1 cellular context compared by ENCODE assay signal in the genomic region with DNA sequence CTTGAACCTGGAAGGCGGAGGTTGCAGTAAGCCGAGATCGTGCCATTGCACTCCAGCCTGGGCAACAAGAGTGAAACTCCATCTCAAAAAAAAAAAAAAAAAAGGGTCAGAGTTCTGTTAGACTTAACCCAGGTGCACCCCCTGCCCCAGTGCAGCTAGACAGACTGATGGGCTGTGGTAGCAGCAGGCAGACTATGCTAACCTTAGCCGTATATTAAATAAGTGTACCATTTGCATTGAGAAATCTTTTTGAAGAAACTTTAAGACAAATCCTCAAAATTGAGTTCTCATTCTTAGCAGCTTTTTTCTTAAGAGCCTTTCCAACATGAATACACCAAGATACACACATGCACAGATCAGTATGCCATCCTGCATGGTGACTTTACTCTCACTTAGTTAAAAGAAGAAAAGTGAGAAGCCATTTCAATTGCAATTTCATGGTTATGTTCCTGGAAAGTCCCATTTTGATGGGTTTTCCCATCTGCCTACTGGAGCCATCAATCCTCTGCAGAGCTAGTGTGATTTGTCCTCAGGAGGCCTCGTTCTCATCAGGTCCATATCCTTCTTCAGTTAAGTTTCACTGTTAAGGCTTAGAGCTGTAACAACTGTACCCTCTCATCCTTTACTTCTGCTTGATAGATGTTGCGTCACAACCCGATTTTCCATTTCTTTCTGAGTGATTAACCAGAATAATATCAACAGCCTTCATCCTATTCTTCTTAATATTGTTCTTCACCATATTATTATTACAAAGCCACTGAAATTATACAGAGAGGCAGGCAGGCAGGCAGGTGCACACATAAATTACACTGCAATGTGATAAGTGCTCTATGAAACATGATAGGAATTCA.
TF ChIP-seq lines count a peak whose summit lies in the region.

No MANE protein-coding gene starts in this region.

TF ChIP-seq in HEK293, 187 proteins besides CTCF, POLR2A, EP300 and RAD21 (continued from another document):
- TF ChIP-seq, protein P1, sequence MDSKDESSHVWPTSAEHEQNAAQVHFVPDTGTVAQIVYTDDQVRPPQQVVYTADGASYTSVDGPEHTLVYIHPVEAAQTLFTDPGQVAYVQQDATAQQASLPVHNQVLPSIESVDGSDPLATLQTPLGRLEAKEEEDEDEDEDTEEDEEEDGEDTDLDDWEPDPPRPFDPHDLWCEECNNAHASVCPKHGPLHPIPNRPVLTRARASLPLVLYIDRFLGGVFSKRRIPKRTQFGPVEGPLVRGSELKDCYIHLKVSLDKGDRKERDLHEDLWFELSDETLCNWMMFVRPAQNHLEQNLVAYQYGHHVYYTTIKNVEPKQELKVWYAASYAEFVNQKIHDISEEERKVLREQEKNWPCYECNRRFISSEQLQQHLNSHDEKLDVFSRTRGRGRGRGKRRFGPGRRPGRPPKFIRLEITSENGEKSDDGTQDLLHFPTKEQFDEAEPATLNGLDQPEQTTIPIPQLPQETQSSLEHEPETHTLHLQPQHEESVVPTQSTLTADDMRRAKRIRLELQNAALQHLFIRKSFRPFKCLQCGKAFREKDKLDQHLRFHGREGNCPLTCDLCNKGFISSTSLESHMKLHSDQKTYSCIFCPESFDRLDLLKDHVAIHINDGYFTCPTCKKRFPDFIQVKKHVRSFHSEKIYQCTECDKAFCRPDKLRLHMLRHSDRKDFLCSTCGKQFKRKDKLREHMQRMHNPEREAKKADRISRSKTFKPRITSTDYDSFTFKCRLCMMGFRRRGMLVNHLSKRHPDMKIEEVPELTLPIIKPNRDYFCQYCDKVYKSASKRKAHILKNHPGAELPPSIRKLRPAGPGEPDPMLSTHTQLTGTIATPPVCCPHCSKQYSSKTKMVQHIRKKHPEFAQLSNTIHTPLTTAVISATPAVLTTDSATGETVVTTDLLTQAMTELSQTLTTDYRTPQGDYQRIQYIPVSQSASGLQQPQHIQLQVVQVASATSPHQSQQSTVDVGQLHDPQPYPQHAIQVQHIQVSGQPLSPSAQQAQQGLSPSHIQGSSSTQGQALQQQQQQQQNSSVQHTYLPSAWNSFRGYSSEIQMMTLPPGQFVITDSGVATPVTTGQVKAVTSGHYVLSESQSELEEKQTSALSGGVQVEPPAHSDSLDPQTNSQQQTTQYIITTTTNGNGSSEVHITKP (tag by site-specific recombination; IDR thresholded peaks at IDR 0.05) = 0 out of 2 replicates have a peak, but pooled peaks have one; percentile 11
- no peak for TF ChIP-seq ZNF660 (tag by site-specific recombination; IDR thresholded peaks at IDR 0.05)
- peak; percentile 42; the same call in 1 of the 2 replicates for TF ChIP-seq PRDM1 (tag by site-specific recombination; IDR thresholded peaks at IDR 0.05)
- no peak for TF ChIP-seq ZNF416 (tag by site-specific recombination; IDR thresholded peaks at IDR 0.05)
TF ChIP-seq in HEK293: peak in this region for 2.
